1 cellular context compared by ENCODE assay signal in the genomic region with DNA sequence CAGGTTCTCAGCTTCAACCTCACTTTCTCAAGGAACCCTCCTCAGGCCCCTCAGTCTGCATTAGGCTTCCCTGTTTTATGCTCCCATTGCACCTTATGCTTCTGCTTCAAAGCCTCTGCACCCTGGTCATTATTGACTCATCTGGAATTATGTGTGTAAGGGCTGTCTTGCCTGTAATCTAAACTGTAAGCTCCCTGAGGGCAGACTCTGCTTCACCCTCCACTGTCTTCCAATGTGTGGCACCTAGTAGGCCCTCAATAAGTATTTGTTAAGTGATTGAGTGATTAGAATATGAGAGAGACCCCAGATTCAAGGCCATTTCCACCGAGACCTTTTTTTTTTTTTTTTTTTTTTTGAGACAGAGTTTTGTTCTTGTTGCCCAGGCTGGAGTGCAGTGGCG.
TF ChIP-seq lines count a peak whose summit lies in the region.

No MANE protein-coding gene starts in this region.

TF ChIP-seq in GM23338, 12 proteins besides CTCF, POLR2A, EP300 and RAD21:
- TF ChIP-seq EZH2 (IDR thresholded peaks at IDR 0.05; ENCODE audit: low read depth, unreplicated experiment) (no peak), STAT1 (IDR thresholded peaks at IDR 0.05; ENCODE audit: unreplicated experiment) (no peak), ZNF462 (CRISPR knock-in tag; IDR thresholded peaks at IDR 0.05) (no peak), ZNF114 (CRISPR knock-in tag; IDR thresholded peaks at IDR 0.05) (no peak), CREB1 (CRISPR knock-in tag; IDR thresholded peaks at IDR 0.05; ENCODE audit: low read depth) (no peak), EZH2phosphoT487 (IDR thresholded peaks at IDR 0.05; ENCODE audit: unreplicated experiment) (no peak), NANOG (IDR thresholded peaks at IDR 0.05; ENCODE audit: borderline replicate concordance) (no peak), ZNF331 (CRISPR knock-in tag; IDR thresholded peaks at IDR 0.05; ENCODE audit: low read depth) (no peak)
TF ChIP-seq in GM23338: peak in this region for 0.
